ENCODE assay signal across 8 cellular contexts in genomic region chr22:43333156-43333555, GRCh38. TPM values are rescaled to one million over a fixed set of nuclear protein-coding genes. Genes with fewer than 3 reads are reported as not detected.
"Had no signal": no experiment of that assay in that cellular context is flagged by ENCODE, and none has a peak within 500 bp of the region (broad histone marks: within the 10 kb centered on the region; RNA-seq: fewer than 3 reads in every experiment).

No MANE protein-coding gene starts in this region.

- H3K9me3 ChIP-seq: HAP-1 had no signal

- H2AFZ ChIP-seq: GM23248 had no signal

- H3K27ac ChIP-seq: GM23248, KMS-11 had no signal

- H3K36me3 ChIP-seq: HAP-1 had no signal

- DNase-seq: GM23248, GOT3, H7, KBM-7 had no signal

- H3K4me1 ChIP-seq: HAP-1 had no signal

- H3K4me3 ChIP-seq: GM23248, HAP-1 had no signal

- H3K4me2 ChIP-seq: KMS-11 had no signal

- H3K9ac ChIP-seq: GM23248, KMS-11 had no signal

- ATAC-seq: HCT116 had no signal

RNA-seq across cellular contexts. Expression of gene SCUBE1, which starts 10.0 kb away (rescaled TPM):
- total RNA-seq: GM23248 had no signal
- polyA plus RNA-seq: GM23248, IgD-negative memory B cell had no signal
